1 cellular context compared by ENCODE assay signal in the genomic region with DNA sequence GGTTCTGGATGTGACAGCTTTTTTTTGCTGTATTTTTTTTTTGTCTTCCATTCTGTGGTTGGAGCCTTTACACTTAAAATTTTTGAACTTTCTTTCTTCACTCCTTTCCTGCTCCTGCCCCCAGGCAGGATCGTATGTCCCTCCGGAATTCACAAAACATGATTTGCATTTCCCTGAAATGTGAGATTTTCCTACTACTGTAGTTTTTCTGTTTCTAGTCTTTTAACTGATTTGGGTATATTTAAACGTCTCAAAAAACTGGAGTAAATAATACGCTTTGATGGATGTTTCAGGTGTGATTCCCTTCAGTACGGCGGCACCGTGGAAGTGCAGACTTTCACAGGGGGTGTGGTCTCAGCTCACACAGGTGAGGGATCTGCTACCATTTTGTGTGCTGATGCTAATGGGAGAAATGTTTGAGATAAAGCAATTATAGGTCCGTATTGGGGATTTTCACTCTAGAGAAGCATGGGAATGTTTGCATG.
TF ChIP-seq lines count a peak whose summit lies in the region.

No MANE protein-coding gene starts in this region.

TF ChIP-seq in endothelial cell of umbilical vein, 7 proteins besides CTCF, POLR2A, EP300 and RAD21:
- TF ChIP-seq POLR2AphosphoS5 (IDR thresholded peaks at IDR 0.05; ENCODE audit: insufficient read depth, low read depth, low read length): no peak
- TF ChIP-seq, protein P1, sequence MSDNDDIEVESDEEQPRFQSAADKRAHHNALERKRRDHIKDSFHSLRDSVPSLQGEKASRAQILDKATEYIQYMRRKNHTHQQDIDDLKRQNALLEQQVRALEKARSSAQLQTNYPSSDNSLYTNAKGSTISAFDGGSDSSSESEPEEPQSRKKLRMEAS (IDR thresholded peaks at IDR 0.05; ENCODE audit: insufficient read depth, insufficient read length): no peak
- no peak for TF ChIP-seq MYC (IDR thresholded peaks at IDR 0.05; ENCODE audit: low read depth, low read length)
- TF ChIP-seq EZH2 (IDR thresholded peaks at IDR 0.05; ENCODE audit: borderline replicate concordance, low read depth, low read length, severe bottlenecking): no peak
- no peak for TF ChIP-seq FOS (IDR thresholded peaks at IDR 0.05; ENCODE audit: borderline replicate concordance, insufficient read depth, low read length)
- TF ChIP-seq GATA2 (IDR thresholded peaks at IDR 0.05; ENCODE audit: insufficient read depth, insufficient read length, low read depth, low read length): no peak
- no peak for TF ChIP-seq JUN (IDR thresholded peaks at IDR 0.05; ENCODE audit: borderline replicate concordance, insufficient read depth, insufficient read length, low read depth)
